2 cellular contexts compared by ENCODE assay signal in genomic region chr2:216742411-216742810, GRCh38.
TF ChIP-seq lines count a peak whose summit lies in the region.

No MANE protein-coding gene starts in this region.

TF ChIP-seq in IMR-90, 13 proteins besides CTCF, POLR2A, EP300 and RAD21:
- TF ChIP-seq CEBPB (IDR thresholded peaks at IDR 0.05; ENCODE audit: low read depth, low read length) = peak; percentile 49
- no peak for TF ChIP-seq RFX5 (IDR thresholded peaks at IDR 0.05; ENCODE audit: low read depth, low read length)
- TF ChIP-seq FOS (IDR thresholded peaks at IDR 0.05; ENCODE audit: low read depth, low read length) = no peak
- no peak for TF ChIP-seq MXI1 (IDR thresholded peaks at IDR 0.05; ENCODE audit: borderline replicate concordance, low read depth, low read length)
- TF ChIP-seq CHD1 (IDR thresholded peaks at IDR 0.05; ENCODE audit: low read depth, low read length) = no peak
- TF ChIP-seq RCOR1 (IDR thresholded peaks at IDR 0.05; ENCODE audit: insufficient replicate concordance, low read length) = no peak
- no peak for TF ChIP-seq USF2 (IDR thresholded peaks at IDR 0.05; ENCODE audit: low read depth, low read length)
- no peak for TF ChIP-seq MAZ (IDR thresholded peaks at IDR 0.05; ENCODE audit: borderline replicate concordance, low read depth, low read length)

TF ChIP-seq in GM12891, 5 proteins besides CTCF, POLR2A, EP300 and RAD21:
- TF ChIP-seq SPI1 (IDR thresholded peaks at IDR 0.05; ENCODE audit: low read depth, low read length) = no peak
- TF ChIP-seq POU2F2 (IDR thresholded peaks at IDR 0.05; ENCODE audit: low read depth, low read length) = no peak
- no peak for TF ChIP-seq TAF1 (IDR thresholded peaks at IDR 0.05; ENCODE audit: low read depth, low read length)
